9 cellular contexts compared by ENCODE assay signal in genomic region chr4:141132689-141133145, GRCh38. TPM values are rescaled to one million over a fixed set of nuclear protein-coding genes. Genes with fewer than 3 reads are reported as not detected.
DNase-seq lines count a peak whose midpoint lies in the region; ATAC-seq, FAIRE-seq and TF ChIP-seq lines count a peak whose summit lies in the region.
"Had no signal": no experiment of that assay in that cellular context is flagged by ENCODE, and none has a peak within 500 bp of the region (broad histone marks: within the 10 kb centered on the region; RNA-seq: fewer than 3 reads in every experiment).

No MANE protein-coding gene starts in this region.

- POLR2A ChIA-PET in HepG2 (lab: Yijun Ruan, JAX) = no interaction called here

- TF ChIP-seq CTCF in colonic mucosa (IDR thresholded peaks at IDR 0.05) (no peak), HepG2 (CRISPR knock-in tag; IDR thresholded peaks at IDR 0.05) (no peak), testis (IDR thresholded peaks at IDR 0.05) (no peak)

- peak overlapping the region; percentile 90 for H3K9ac ChIP-seq in ES-I3 (ENCODE audit: low read depth, low read length)
- peak overlapping the region in 1 of 2 donors; percentile 66 for H3K9ac ChIP-seq in colonic mucosa (ENCODE audit: low read depth in 2 of 2, low read length in 2 of 2)
- no peak overlapping the region for H3K9ac ChIP-seq in HepG2 (ENCODE audit: insufficient read depth, low read depth, low read length)

- H3K4me1 ChIP-seq in ES-I3 (ENCODE audit: insufficient read depth, low read length) = peaks cover 10% of the 10 kb centered on the region; the same call in 1 of the 2 replicates
- no peaks in the 10 kb centered on the region for H3K4me1 ChIP-seq in colonic mucosa
- 0 out of 2 replicates have a peak, but pooled peaks cover 5% of the 10 kb centered on the region for H3K4me1 ChIP-seq in HepG2 (ENCODE audit: insufficient read depth, low read length)
- peaks cover 12% of the 10 kb centered on the region for H3K4me1 ChIP-seq in testis

- in situ Hi-C loops in HepG2 (cut with HindIII; ENCODE audit: extremely low pct_ligation_motif_present, low pct_unique_long_range_greater_than_20kb) = loop anchor here (5.0 kb wide), 1 partner anchor 270 kb away; no protein-coding TSS in a partner anchor

- peak; percentile 23 for DNase-seq in M059J (ENCODE audit: low read depth)
- peak; percentile 22 for DNase-seq in colonic mucosa
- no peak for DNase-seq in HepG2 (ENCODE audit: low spot score)
- DNase-seq in testis = peak; percentile 42

- no peak for TF ChIP-seq RAD21 in HepG2 (CRISPR knock-in tag; IDR thresholded peaks at IDR 0.05)

- H3K79me2 ChIP-seq in HepG2 (ENCODE audit: insufficient read depth, low read length) = no peaks in the 10 kb centered on the region

- H3K36me3 ChIP-seq in ES-I3 (ENCODE audit: insufficient read depth, low read length) (no peaks in the 10 kb centered on the region), colonic mucosa (no peaks in the 10 kb centered on the region), HepG2 (replicated peaks in 1 of 2; ENCODE audit: control insufficient read depth in 1 of 2, insufficient read depth in 2 of 2, low read length in 2 of 2) (no peaks in the 10 kb centered on the region), testis (ENCODE audit: low read depth, missing control alignments) (no peaks in the 10 kb centered on the region)

- TF ChIP-seq POLR2A in HepG2 (IDR thresholded peaks at IDR 0.05; ENCODE audit: insufficient read depth in 1 of 2, low read depth in 2 of 2, low read length in 2 of 2) (no peak), testis (IDR thresholded peaks at IDR 0.05) (no peak)

- BruUV-seq in HepG2 (replicated peaks; lab: Mats Ljungman, UMichigan) = no TSS peak

- H3K27ac ChIP-seq in colonic mucosa (peak overlapping the region; percentile 36), HepG2 (ENCODE audit: extremely low read length, insufficient read depth, low read length) (no peak overlapping the region), testis (peak overlapping the region; percentile 60 to 76)

- H3K4me2 ChIP-seq in HepG2 (ENCODE audit: low read depth, low read length) = peak overlapping the region; percentile 88

- H3K4me3 ChIP-seq in colonic mucosa (peak overlapping the region; percentile 66), HepG2 (replicated peaks in 1 of 3; ENCODE audit: insufficient read depth in 1 of 3, low read depth in 2 of 3, low read length in 3 of 3) (peak overlapping the region; percentile 59 to 76 (median 69)), testis (peak overlapping the region; percentile 80 to 89)

- H3K9me3 ChIP-seq in ES-I3 (ENCODE audit: control insufficient read depth, insufficient read depth, low read length) (no peaks in the 10 kb centered on the region), colonic mucosa (no peaks in the 10 kb centered on the region), HepG2 (ENCODE audit: low read length) (no peaks in the 10 kb centered on the region), testis (no peaks in the 10 kb centered on the region)

- no peak for FAIRE-seq in HepG2 (lab: Jason Lieb, UNC)
- FAIRE-seq: TTC549 had no signal

- no peak for TF ChIP-seq EP300 in HepG2 (IDR thresholded peaks at IDR 0.05; ENCODE audit: low read depth in 2 of 2, low read length in 2 of 2)
- no peak for TF ChIP-seq EP300 in HepG2 (CRISPR knock-in tag; IDR thresholded peaks at IDR 0.05; ENCODE audit: borderline replicate concordance)

- H3K27me3 ChIP-seq in colonic mucosa = peaks cover 12% of the 10 kb centered on the region
- peaks cover 1 to 31% of the 10 kb centered on the region in 2 experiments; a peak in 4 of 5 replicates for H3K27me3 ChIP-seq in HepG2 (ENCODE audit: control insufficient read depth in 1 of 2, insufficient read depth in 2 of 2, low read length in 2 of 2)
- H3K27me3 ChIP-seq in testis = no peaks in the 10 kb centered on the region

- H2AFZ ChIP-seq in HepG2 (ENCODE audit: low read length) = no peak overlapping the region

- peak; percentile 33 for ATAC-seq in GM21528 (IDR thresholded peaks at IDR 0.05; ENCODE audit: low FRiP score, unreplicated experiment)
- peak; percentile 69 for ATAC-seq in HepG2
- no peak for ATAC-seq in HG03469 (IDR thresholded peaks at IDR 0.05; ENCODE audit: unreplicated experiment)
- ATAC-seq in GM18858 (IDR thresholded peaks at IDR 0.05; ENCODE audit: unreplicated experiment) = no peak

- H4K20me1 ChIP-seq in HepG2 (ENCODE audit: insufficient read depth, low read length) = no peaks in the 10 kb centered on the region

- intact Hi-C loops in colonic mucosa (cut with DNase I) = loop anchor here (2.0 kb wide), 1 partner anchor 270 kb away; no protein-coding TSS in a partner anchor
- intact Hi-C loops in HepG2 (cut with micrococcal nuclease; ENCODE audit: unreplicated experiment) = loop anchor here (1.0 kb wide), 1 partner anchor 271 kb away; no protein-coding TSS in a partner anchor
- intact Hi-C loops in testis (cut with DNase I; ENCODE audit: low total_unique reads) = loop anchor here (5.0 kb wide), 1 partner anchor 270 kb away; no protein-coding TSS in a partner anchor

- CTCF ChIA-PET in HepG2 (lab: Yijun Ruan, JAX; ENCODE audit: low intra/inter-chr PET ratio, low total read pairs) = interaction anchor here (1.9 kb wide), 1 partner anchor 272 kb away, joined by 10 read pairs; no protein-coding TSS in a partner anchor

- 0% methylated on average over 2 of the region's 43 CpGs for WGBS in HepG2 (ENCODE audit: low lambda C conversion rate)
- 0 to 1% methylated on average over 3 to 26 of the region's 43 CpGs for whole genome bisulfite sequencing in testis, 2 donors

TF ChIP-seq in HepG2, 621 proteins besides CTCF, POLR2A, EP300 and RAD21:
- TF ChIP-seq ZNF503 (CRISPR knock-in tag; IDR thresholded peaks at IDR 0.05) (no peak), UBTF (CRISPR knock-in tag; IDR thresholded peaks at IDR 0.05) (peak; percentile 42; the same call in 1 of the 2 replicates)

RNA-seq across cellular contexts. Expression of gene RNF150, which starts 0.6 kb away (rescaled TPM):
- total RNA-seq in M059J (2014; rRNA removed; shearing (Covaris generic)) = 1.8 and 4.0 TPM in 2 replicates
- total RNA-seq in colonic mucosa (1 to 10 TPM in 1 of 2 donors, under 1 TPM in 1; 0.86 to 6.9 TPM), HepG2 (2016; rRNA removed; fragmentation: Illumina TruSeq; extraction: Trizol) (0.02 TPM in 1 of 2 replicates, not detected in the other), testis (1 to 10 TPM; 6.5 to 7.8 TPM)
- total RNA-seq in HepG2 (2016; cell fraction: cytosol; rRNA removed; fragmentation: Illumina TruSeq; extraction: Trizol; ENCODE audit: low read depth) = 0.51 TPM in 1 of 2 replicates, not detected in the other
- 0.06 TPM in 1 of 2 replicates, not detected in the other for total RNA-seq in HepG2 (2016; cell fraction: insoluble cytoplasmic fraction; rRNA removed; fragmentation: Illumina TruSeq; extraction: Trizol)
- not detected in 2 replicates for total RNA-seq in HepG2 (2016; cell fraction: membrane; rRNA removed; fragmentation: Illumina TruSeq; extraction: Trizol)
- total RNA-seq in HepG2 (2016; cell fraction: nucleus; rRNA removed; fragmentation: Illumina TruSeq; extraction: Trizol) = 0.09 TPM in 1 of 2 replicates, not detected in the other
- polyA plus RNA-seq in HepG2 (2011; rRNA removed) (0.03 and 0.08 TPM in 2 replicates), testis (ENCODE audit: insufficient read depth, low read depth, low replicate concordance) (4.7 TPM)
- under 0.01 TPM in 1 of 2 replicates, not detected in the other for polyA plus RNA-seq in HepG2 (2011; cell fraction: cytosol; rRNA removed)
- 0.07 TPM in 1 of 2 replicates, not detected in the other for polyA plus RNA-seq in HepG2 (2011; cell fraction: nucleus; rRNA removed)
- polyA plus RNA-seq in HepG2 (2012) = 0.01 TPM in 1 of 2 replicates, not detected in the other
- polyA plus RNA-seq in HepG2 (2016; cell fraction: cytosol; fragmentation: Illumina TruSeq; extraction: Trizol; ENCODE audit: low read depth) = not detected in 2 replicates
- polyA plus RNA-seq in HepG2 (2016; cell fraction: insoluble cytoplasmic fraction; fragmentation: Illumina TruSeq; extraction: Trizol; ENCODE audit: low read depth) = not detected in 2 replicates
- not detected in 2 replicates for polyA plus RNA-seq in HepG2 (2016; cell fraction: membrane; fragmentation: Illumina TruSeq; extraction: Trizol; ENCODE audit: low read depth)
- 0.04 TPM in 1 of 2 replicates, not detected in the other for polyA plus RNA-seq in HepG2 (2016; cell fraction: nucleus; fragmentation: Illumina TruSeq; extraction: Trizol; ENCODE audit: insufficient read depth, low read depth)
- not detected in 2 replicates for polyA minus RNA-seq in HepG2 (2011; rRNA and poly(A)+ RNA removed; ENCODE audit: low replicate concordance)
- polyA minus RNA-seq in HepG2 (2011; cell fraction: cytosol; rRNA and poly(A)+ RNA removed) = not detected in 2 replicates
- polyA minus RNA-seq in HepG2 (2011; cell fraction: nucleus; rRNA and poly(A)+ RNA removed) = under 0.01 TPM in 1 of 2 replicates, not detected in the other

Comparison
In these comparisons a context has a peak if more than half of its experiments do, and no peak if none do; other contexts are left out.
1. ATAC-seq: peak in GM21528 (single experiment) and HepG2 (single experiment); none in HG03469 (single experiment) and GM18858 (single experiment).
2. Peak in every context shown above with its lines, with median percentiles within 50 percentile points of each other: H3K4me3 ChIP-seq.